Comparison of ENCODE assay signal across 1 cellular context in the genomic region with DNA sequence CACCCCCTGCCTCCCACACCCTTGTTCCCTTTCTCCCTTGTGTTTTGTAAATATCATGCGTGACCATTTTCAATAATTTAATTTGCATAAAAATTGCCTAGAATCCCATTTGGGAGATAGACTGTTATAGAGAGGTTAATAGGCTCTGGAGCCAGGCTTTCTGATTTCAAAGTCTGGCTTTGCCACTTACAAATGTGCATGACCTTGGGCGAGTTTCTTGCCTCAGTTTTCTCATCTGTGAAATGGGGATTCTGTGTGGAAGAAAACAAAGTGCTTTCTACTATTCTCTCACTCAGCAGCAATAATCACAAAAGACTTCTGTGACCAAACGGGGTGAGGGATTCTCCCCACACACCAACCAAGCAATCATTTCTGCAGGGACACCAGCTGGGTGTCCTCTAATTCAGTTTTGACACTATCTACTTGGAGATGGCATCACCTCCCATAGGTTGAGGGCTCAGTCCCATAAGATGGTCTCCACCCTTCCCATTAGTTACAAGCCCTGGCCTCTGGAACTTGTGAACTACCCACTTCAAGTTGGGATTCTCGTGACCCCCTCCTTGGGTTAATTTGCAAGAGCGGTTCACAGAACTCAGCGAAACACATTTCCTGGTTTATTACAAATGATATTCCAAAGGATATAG.
TF ChIP-seq lines count a peak whose summit lies in the region.

No MANE protein-coding gene starts in this region.

TF ChIP-seq in IMR-90, 13 proteins besides CTCF, POLR2A, EP300 and RAD21:
- TF ChIP-seq USF2 (IDR thresholded peaks at IDR 0.05; ENCODE audit: low read depth, low read length) = no peak
TF ChIP-seq in IMR-90: peak in this region for 0.
